In the genomic region with DNA sequence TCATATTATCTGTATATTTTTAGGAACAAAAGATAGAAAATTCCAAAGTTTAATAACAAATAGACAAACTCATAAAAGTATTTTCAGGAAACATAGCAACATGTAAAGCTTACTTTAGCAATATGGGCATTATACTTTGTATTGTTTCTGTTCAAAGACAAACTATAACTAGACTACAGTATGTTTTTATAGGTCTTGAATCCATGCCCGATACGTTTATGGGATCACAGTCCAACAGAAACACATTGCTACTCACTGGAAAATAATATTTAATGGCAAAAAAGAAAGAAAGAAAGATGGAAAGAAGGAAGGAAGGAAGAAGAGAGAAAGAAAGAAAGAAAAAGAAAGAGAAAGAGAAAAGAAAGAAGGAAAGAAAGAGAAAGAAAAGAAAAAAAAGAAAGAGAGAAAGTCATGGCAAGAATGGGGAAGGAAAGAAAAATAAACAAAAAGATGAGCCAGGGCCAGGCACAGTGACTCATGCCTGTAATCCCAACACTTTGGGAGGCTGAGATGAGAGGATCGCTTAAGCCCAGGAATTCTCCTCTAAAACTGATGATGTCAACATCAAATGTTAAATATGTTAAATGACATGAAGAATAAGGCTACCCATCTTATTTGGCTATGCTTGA, we compare ENCODE assay signal across 11 cellular contexts. TPM values are rescaled to one million over a fixed set of nuclear protein-coding genes. Genes with fewer than 3 reads are reported as not detected.
DNase-seq lines count a peak whose midpoint lies in the region; ATAC-seq and TF ChIP-seq lines count a peak whose summit lies in the region.
"Had no signal": no experiment of that assay in that cellular context is flagged by ENCODE, and none has a peak within 500 bp of the region (broad histone marks: within the 10 kb centered on the region; RNA-seq: fewer than 3 reads in every experiment).

No MANE protein-coding gene starts in this region.

- intact Hi-C loops in transverse colon (cut with DNase I; ENCODE audit: low total_unique reads) = no loop called here

- no peaks in the 10 kb centered on the region for H3K9me3 Mint-ChIP-seq in activated T-cell treated with anti-CD3 and anti-CD28 coated beads, Interleukin-2, amount 50 U/mL, for 72 hours

- H3K4me1 ChIP-seq in transverse colon = peaks cover 0 to 16% (median 7%) of the 10 kb centered on the region in 4 donors

- TF ChIP-seq POLR2A in transverse colon (IDR thresholded peaks at IDR 0.05) = no peak

- H3K36me3 Mint-ChIP-seq in activated T-cell treated with anti-CD3 and anti-CD28 coated beads, Interleukin-2, amount 50 U/mL, for 72 hours (ENCODE audit: insufficient read depth in 2 of 2) = peaks cover 2 to 10% of the 10 kb centered on the region in 2 donors

- H3K4me1 Mint-ChIP-seq in activated T-cell treated with anti-CD3 and anti-CD28 coated beads, Interleukin-2, amount 50 U/mL, for 72 hours (ENCODE audit: low read depth) = no peaks in the 10 kb centered on the region

- TF ChIP-seq CTCF in foreskin fibroblast (IDR thresholded peaks at IDR 0.05; ENCODE audit: low read depth, low read length) = no peak
- no peak for TF ChIP-seq CTCF in transverse colon (IDR thresholded peaks at IDR 0.05)

- no peaks in the 10 kb centered on the region for H3K9me3 ChIP-seq in transverse colon

- WGBS in transverse colon (ENCODE audit: low coverage in 1 of 2), 2 donors = 31 to 34% methylated on average over 3 of the region's 3 CpGs

- in situ Hi-C loops in transverse colon (cut with MboI; ENCODE audit: low pct_ligation_motif_present in 1 of 4, low pct_unique_long_range_greater_than_20kb in 1 of 4, low sequenced_read_pairs in 3 of 4) = no loop called here

- no peak for DNase-seq in activated T-cell treated with anti-CD3 and anti-CD28 coated beads, Interleukin-2, amount 50 U/mL, for 72 hours
- DNase-seq in activated T-cell treated with anti-CD3 and anti-CD28 coated beads for 4 hours (no peak), amniotic epithelial cell (ENCODE audit: low read depth) (peak; percentile 33), foreskin fibroblast (peak; percentile 36 to 68), transverse colon (peak; percentile 16), NK-92 (lab: John Stamatoyannopoulos, UW; ENCODE audit: unreplicated experiment) (no peak), T-helper 1 cell (no peak), COLO829 (ENCODE audit: low spot score) (no peak)
- DNase-seq: mesendoderm, MV-4-11, retina had no signal

- H3K4me3 Mint-ChIP-seq in activated T-cell treated with anti-CD3 and anti-CD28 coated beads, Interleukin-2, amount 50 U/mL, for 72 hours = no peak overlapping the region

- no peaks in the 10 kb centered on the region for H3K27me3 Mint-ChIP-seq in activated T-cell treated with anti-CD3 and anti-CD28 coated beads, Interleukin-2, amount 50 U/mL, for 72 hours (ENCODE audit: low read depth)

- peak overlapping the region; percentile 69 for H3K27ac Mint-ChIP-seq in activated T-cell treated with anti-CD3 and anti-CD28 coated beads, Interleukin-2, amount 50 U/mL, for 72 hours

- ATAC-seq in activated T-cell treated with anti-CD3 and anti-CD28 coated beads, Interleukin-2, amount 50 U/mL, for 72 hours (replicated peaks in 1 of 2) = no peak

- peak overlapping the region; percentile 48 to 70 (median 59) for H3K27ac ChIP-seq in transverse colon

- H3K4me3 ChIP-seq in foreskin fibroblast (ENCODE audit: low read depth in 1 of 2, low read length in 2 of 2) (no peak overlapping the region), transverse colon (no peak overlapping the region)

- no peak for TF ChIP-seq EP300 in transverse colon (IDR thresholded peaks at IDR 0.05; ENCODE audit: low read depth)

- peaks cover 0 to 17% (median 0%) of the 10 kb centered on the region in 4 donors for H3K36me3 ChIP-seq in transverse colon

- H3K27me3 ChIP-seq in transverse colon = no peaks in the 10 kb centered on the region

RNA-seq across cellular contexts. Expression of a gene that starts 32.7 kb away (rescaled TPM):
- 10 to 100 TPM; 28.7 to 35.3 TPM for total RNA-seq in activated T-cell treated with anti-CD3 and anti-CD28 coated beads, Interleukin-2, amount 50 U/mL, for 72 hours
- 10 to 100 TPM in 3 of 4 donors, 1 to 10 TPM in 1; 4.6 to 92.0 (median 62.6) TPM for total RNA-seq in transverse colon

RNA-seq across cellular contexts. Expression of a gene that starts 50.0 kb away (rescaled TPM):
- 10 to 100 TPM; 21.6 to 25.3 TPM for total RNA-seq in activated T-cell treated with anti-CD3 and anti-CD28 coated beads, Interleukin-2, amount 50 U/mL, for 72 hours
- 100 to 1,000 TPM; 119 to 299 (median 149) TPM for total RNA-seq in transverse colon

Comparison
In these comparisons a context has a peak if more than half of its experiments do, and no peak if none do; other contexts are left out.
1. DNase-seq: peak in amniotic epithelial cell (single experiment), foreskin fibroblast (2 of 2) and transverse colon (single experiment); none in activated T-cell treated with anti-CD3 and anti-CD28 coated beads, Interleukin-2, amount 50 U/mL, for 72 hours (0 of 2), activated T-cell treated with anti-CD3 and anti-CD28 coated beads for 4 hours (single experiment), NK-92 (single experiment), T-helper 1 cell (0 of 5) and COLO829 (single experiment).
2. RNA of a gene that starts 50.0 kb away (total RNA-seq): 119 to 299 TPM in transverse colon; 21.6 to 25.3 TPM in activated T-cell treated with anti-CD3 and anti-CD28 coated beads, Interleukin-2, amount 50 U/mL, for 72 hours; every median in the first group is over 4 times any median in the second.